Comparison of ENCODE assay signal across 1 cellular context in the genomic region with DNA sequence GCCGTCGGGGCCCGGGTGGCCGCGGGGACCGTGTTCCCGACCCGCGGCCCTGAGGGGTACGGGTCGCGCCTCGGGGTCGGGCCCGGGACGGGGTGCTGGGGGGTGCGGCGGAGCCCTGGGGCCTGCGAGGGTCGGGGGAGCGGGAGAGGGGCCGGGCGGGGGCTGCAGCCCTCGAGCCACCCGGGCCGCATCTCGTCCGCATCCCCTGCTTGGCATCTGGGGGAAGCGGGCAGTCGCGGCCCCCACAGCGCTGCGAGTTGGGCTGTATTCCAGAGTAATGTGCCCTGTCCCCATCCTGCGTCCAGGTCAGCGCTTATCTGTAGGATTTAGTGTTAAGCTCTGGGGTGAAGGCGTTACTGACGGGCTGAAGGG.
TF ChIP-seq lines count a peak whose summit lies in the region.

No MANE protein-coding gene starts in this region.

TF ChIP-seq in HepG2, 621 proteins besides CTCF, POLR2A, EP300 and RAD21:
- TF ChIP-seq RCOR2 (CRISPR knock-in tag; IDR thresholded peaks at IDR 0.05) (no peak), TAF15 (IDR thresholded peaks at IDR 0.05; ENCODE audit: low read depth, low read length, poor library complexity, severe bottlenecking) (no peak), ZNF256 (CRISPR knock-in tag; conservative IDR thresholded peaks at IDR 0.05) (no peak), ZNF12 (CRISPR knock-in tag; IDR thresholded peaks at IDR 0.05) (no peak), CBX5 (CRISPR knock-in tag; IDR thresholded peaks at IDR 0.05; ENCODE audit: borderline replicate concordance) (no peak), ZFP37 (CRISPR knock-in tag; IDR thresholded peaks at IDR 0.05; ENCODE audit: borderline replicate concordance) (no peak), ZNF577 (CRISPR knock-in tag; IDR thresholded peaks at IDR 0.05; ENCODE audit: borderline replicate concordance, low read depth) (no peak), ZMAT3 (CRISPR knock-in tag; conservative IDR thresholded peaks at IDR 0.05) (no peak), ATM (IDR thresholded peaks at IDR 0.05; ENCODE audit: borderline replicate concordance) (no peak), MTA1 (CRISPR knock-in tag; IDR thresholded peaks at IDR 0.05; ENCODE audit: borderline replicate concordance) (no peak), ZBTB10 (CRISPR knock-in tag; IDR thresholded peaks at IDR 0.05; ENCODE audit: borderline replicate concordance) (no peak)
- TF ChIP-seq, protein P1, sequence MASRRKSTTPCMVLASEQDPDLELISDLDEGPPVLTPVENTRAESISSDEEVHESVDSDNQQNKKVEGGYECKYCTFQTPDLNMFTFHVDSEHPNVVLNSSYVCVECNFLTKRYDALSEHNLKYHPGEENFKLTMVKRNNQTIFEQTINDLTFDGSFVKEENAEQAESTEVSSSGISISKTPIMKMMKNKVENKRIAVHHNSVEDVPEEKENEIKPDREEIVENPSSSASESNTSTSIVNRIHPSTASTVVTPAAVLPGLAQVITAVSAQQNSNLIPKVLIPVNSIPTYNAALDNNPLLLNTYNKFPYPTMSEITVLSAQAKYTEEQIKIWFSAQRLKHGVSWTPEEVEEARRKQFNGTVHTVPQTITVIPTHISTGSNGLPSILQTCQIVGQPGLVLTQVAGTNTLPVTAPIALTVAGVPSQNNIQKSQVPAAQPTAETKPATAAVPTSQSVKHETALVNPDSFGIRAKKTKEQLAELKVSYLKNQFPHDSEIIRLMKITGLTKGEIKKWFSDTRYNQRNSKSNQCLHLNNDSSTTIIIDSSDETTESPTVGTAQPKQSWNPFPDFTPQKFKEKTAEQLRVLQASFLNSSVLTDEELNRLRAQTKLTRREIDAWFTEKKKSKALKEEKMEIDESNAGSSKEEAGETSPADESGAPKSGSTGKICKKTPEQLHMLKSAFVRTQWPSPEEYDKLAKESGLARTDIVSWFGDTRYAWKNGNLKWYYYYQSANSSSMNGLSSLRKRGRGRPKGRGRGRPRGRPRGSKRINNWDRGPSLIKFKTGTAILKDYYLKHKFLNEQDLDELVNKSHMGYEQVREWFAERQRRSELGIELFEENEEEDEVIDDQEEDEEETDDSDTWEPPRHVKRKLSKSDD (CRISPR knock-in tag; IDR thresholded peaks at IDR 0.05; ENCODE audit: low read depth): no peak
